ENCODE assay signal across 8 cellular contexts in genomic region chr6:13511141-13511571, GRCh38. TPM values are rescaled to one million over a fixed set of nuclear protein-coding genes. Genes with fewer than 3 reads are reported as not detected.
DNase-seq lines count a peak whose midpoint lies in the region; FAIRE-seq and TF ChIP-seq lines count a peak whose summit lies in the region.
"Not testable (repeated sequence)": the region's sequence is repeated elsewhere in the genome, so short reads cannot be mapped to it uniquely, and the experiment has no call there.
"Had no signal": no experiment of that assay in that cellular context is flagged by ENCODE, and none has a peak within 500 bp of the region (broad histone marks: within the 10 kb centered on the region; RNA-seq: fewer than 3 reads in every experiment).

No MANE protein-coding gene starts in this region.

- not testable (repeated sequence) for H3K4me3 Mint-ChIP-seq in type B pancreatic cell

- H3K23ac ChIP-seq in neuronal stem cell (ENCODE audit: low read depth, low read length, poor library complexity): not testable (repeated sequence)

- H3K9me3 Mint-ChIP-seq in type B pancreatic cell: not testable (repeated sequence)

- not testable (repeated sequence) for H3K27ac Mint-ChIP-seq in type B pancreatic cell

- H2BK15ac ChIP-seq in neuronal stem cell (ENCODE audit: low read length): not testable (repeated sequence)

- not testable (repeated sequence) for H2AK5ac ChIP-seq in neuronal stem cell (ENCODE audit: low read depth, low read length)

- H3K9me3 ChIP-seq in colonic mucosa; kidney (ENCODE audit: control insufficient read depth in 1 of 2, low read length in 2 of 2); neuronal stem cell (replicated peaks in 1 of 2; ENCODE audit: control insufficient read depth in 2 of 2, insufficient read depth in 1 of 2, low read depth in 1 of 2, low read length in 2 of 2); sigmoid colon; subcutaneous abdominal adipose tissue (ENCODE audit: control insufficient read depth in 5 of 5, low read length in 5 of 5): not testable (repeated sequence)

- H3K27ac ChIP-seq in colonic mucosa (peak overlapping the region; percentile 62), subcutaneous abdominal adipose tissue (ENCODE audit: low read depth, low read length) (peak overlapping the region; percentile 64)
- H3K27ac ChIP-seq in kidney (ENCODE audit: low read depth in 2 of 2, low read length in 2 of 2); neuronal stem cell (replicated peaks; ENCODE audit: low read length); sigmoid colon: not testable (repeated sequence)

- not testable (repeated sequence) for TF ChIP-seq CTCF in WI38 (IDR thresholded peaks at IDR 0.05; ENCODE audit: low read depth, low read length); colonic mucosa (IDR thresholded peaks at IDR 0.05); kidney (IDR thresholded peaks at IDR 0.05; ENCODE audit: borderline replicate concordance, extremely low read depth, insufficient read depth); sigmoid colon (IDR thresholded peaks at IDR 0.05); type B pancreatic cell (conservative IDR thresholded peaks at IDR 0.05)

- DNase-seq in colonic mucosa: peak; percentile 16
- peak; percentile 71 for DNase-seq in kidney
- not testable (repeated sequence) for DNase-seq in neuronal stem cell (ENCODE audit: low spot score)
- peak; percentile 53 for DNase-seq in sigmoid colon
- DNase-seq in type B pancreatic cell (ENCODE audit: extremely low spot score, unreplicated experiment): peak; percentile 62

- H3K36me3 Mint-ChIP-seq in type B pancreatic cell: not testable (repeated sequence)

- not testable (repeated sequence) for H3K4me2 ChIP-seq in neuronal stem cell (ENCODE audit: insufficient read depth, low read length, poor library complexity, severe bottlenecking)

- H3K27me3 Mint-ChIP-seq in type B pancreatic cell: not testable (repeated sequence)

- FAIRE-seq in kidney (lab: Jason Lieb, UNC): not testable (repeated sequence)

- not testable (repeated sequence) for H2AFZ ChIP-seq in neuronal stem cell (ENCODE audit: low read length)

- not testable (repeated sequence) for H2BK5ac ChIP-seq in neuronal stem cell (ENCODE audit: low read length)

- peak overlapping the region; percentile 22; the same call in 1 of the 2 replicates for H3K4me3 ChIP-seq in WI38 (ENCODE audit: low read depth, low read length)
- H3K4me3 ChIP-seq in colonic mucosa; kidney (ENCODE audit: low read length in 2 of 2); neuronal stem cell (ENCODE audit: low read length in 2 of 2); sigmoid colon; subcutaneous abdominal adipose tissue (ENCODE audit: low read depth in 1 of 5, low read length in 5 of 5): not testable (repeated sequence)

- TF ChIP-seq POLR2A in sigmoid colon (IDR thresholded peaks at IDR 0.05): not testable (repeated sequence)

- not testable (repeated sequence) for H3K4me1 ChIP-seq in colonic mucosa; kidney (ENCODE audit: control insufficient read depth in 1 of 2, insufficient read depth in 1 of 2, low read depth in 1 of 2, low read length in 2 of 2); neuronal stem cell (ENCODE audit: control insufficient read depth in 2 of 2, insufficient read depth in 1 of 2, low read depth in 1 of 2, low read length in 2 of 2); sigmoid colon
- peaks cover 6 to 41% (median 33%) of the 10 kb centered on the region in 5 donors for H3K4me1 ChIP-seq in subcutaneous abdominal adipose tissue (ENCODE audit: control insufficient read depth in 5 of 5, insufficient read depth in 5 of 5, low read length in 5 of 5)

- not testable (repeated sequence) for H3K27me3 ChIP-seq in colonic mucosa; neuronal stem cell (ENCODE audit: control insufficient read depth in 3 of 3, insufficient read depth in 3 of 3, low read depth in 1 of 3, low read length in 3 of 3); sigmoid colon; subcutaneous abdominal adipose tissue (ENCODE audit: control insufficient read depth in 5 of 5, insufficient read depth in 4 of 5, low read length in 5 of 5)

- H3K36me3 ChIP-seq in colonic mucosa; kidney (ENCODE audit: control insufficient read depth in 1 of 2, insufficient read depth in 2 of 2, low read length in 2 of 2); neuronal stem cell (replicated peaks in 1 of 2; ENCODE audit: control insufficient read depth in 2 of 2, insufficient read depth in 2 of 2, low read length in 2 of 2); sigmoid colon; subcutaneous abdominal adipose tissue (ENCODE audit: control insufficient read depth in 5 of 5, insufficient read depth in 5 of 5, low read length in 5 of 5): not testable (repeated sequence)

- H4K91ac ChIP-seq in neuronal stem cell (ENCODE audit: low read depth, low read length, poor library complexity): not testable (repeated sequence)

- H3K4me1 Mint-ChIP-seq in type B pancreatic cell (ENCODE audit: unreplicated experiment): peaks cover 19% of the 10 kb centered on the region

- intact Hi-C loops in colonic mucosa (cut with DNase I); kidney (cut with DNase I); sigmoid colon (cut with DNase I): not testable (repeated sequence)

- H3K14ac ChIP-seq in neuronal stem cell (ENCODE audit: low read length): not testable (repeated sequence)

- H3K79me1 ChIP-seq in neuronal stem cell (ENCODE audit: low read depth, low read length): not testable (repeated sequence)

- peak overlapping the region; percentile 6 to 34 for H3K9ac ChIP-seq in colonic mucosa (ENCODE audit: low read depth in 2 of 2, low read length in 2 of 2)
- H3K9ac ChIP-seq in kidney (ENCODE audit: low read length in 2 of 2); neuronal stem cell (ENCODE audit: low read depth, low read length, poor library complexity); subcutaneous abdominal adipose tissue (ENCODE audit: low read length in 5 of 5): not testable (repeated sequence)

- not testable (repeated sequence) for TF ChIP-seq EP300 in sigmoid colon (IDR thresholded peaks at IDR 0.05)

- not testable (repeated sequence) for H2BK120ac ChIP-seq in neuronal stem cell (ENCODE audit: low read depth, low read length)

- no CpG with 5 or more reads among the region's 37 CpGs for WGBS in neuronal stem cell (ENCODE audit: extremely low coverage in 2 of 2, insufficient read length in 2 of 2, insufficient replicate concordance in 1 of 2), 2 donors
- WGBS in sigmoid colon, 2 donors: 92 to 96% methylated on average over 37 of the region's 37 CpGs

- not testable (repeated sequence) for H4K8ac ChIP-seq in neuronal stem cell (ENCODE audit: low read depth, low read length)

- H2BK12ac ChIP-seq in neuronal stem cell (ENCODE audit: low read length): not testable (repeated sequence)

- peak overlapping the region; percentile 78 for H3K18ac ChIP-seq in neuronal stem cell (ENCODE audit: low read length)

- not testable (repeated sequence) for H3K4ac ChIP-seq in neuronal stem cell (ENCODE audit: low read length)

RNA-seq across cellular contexts. Expression of gene GFOD1, which starts 23.8 kb away (rescaled TPM):
- total RNA-seq in colonic mucosa (1 to 10 TPM; 6.9 to 7.6 TPM), kidney (14.6 TPM), sigmoid colon (10 to 100 TPM; 13.3 to 18.3 (median 15.7) TPM), type B pancreatic cell (ENCODE audit: low replicate concordance) (4.1 and 4.8 TPM in 2 replicates)
- polyA plus RNA-seq in kidney (ENCODE audit: insufficient read depth, low read depth, low replicate concordance) (2.1 TPM), sigmoid colon (1 to 10 TPM; 2.3 to 6.5 (median 3.0) TPM)
- 1.3 TPM for polyA plus RNA-seq in neuronal stem cell (2013, experiment 1 of 2)
- 1.4 TPM for polyA plus RNA-seq in neuronal stem cell (2013, experiment 2 of 2)
- total RNA-seq: G401 had no signal
